26 cellular contexts compared by ENCODE assay signal in genomic region chr4:153252122-153252521, GRCh38. TPM values are rescaled to one million over a fixed set of nuclear protein-coding genes. Genes with fewer than 3 reads are reported as not detected.
A peak's percentile ranks its signal among the peaks of the same experiment; 100 is the strongest.
DNase-seq lines count a peak whose midpoint lies in the region; ATAC-seq, FAIRE-seq and TF ChIP-seq lines count a peak whose summit lies in the region.
"Had no signal": no experiment of that assay in that cellular context is flagged by ENCODE, and none has a peak within 500 bp of the region (broad histone marks: within the 10 kb centered on the region; RNA-seq: fewer than 3 reads in every experiment).

No MANE protein-coding gene starts in this region.

- CTCF ChIA-PET in activated naive CD4-positive, alpha-beta T cell treated with anti-CD3 and anti-CD28 coated beads for 36 hours (lab: Charles Lee) = interaction anchor here (0.5 to 1.3 kb wide), 6 partner anchors 17 to 397 kb away, joined by 3 to 7 read pairs (median 3); no protein-coding TSS in a partner anchor
- CTCF ChIA-PET in GM12878 (lab: Yijun Ruan, JAX) = interaction anchor here (0.8 to 1.3 kb wide), 3 partner anchors 10 to 65 kb away, joined by 3 read pairs; no protein-coding TSS in a partner anchor

- H3K27me3 Mint-ChIP-seq in activated naive CD4-positive, alpha-beta T cell treated with anti-CD3 and anti-CD28 coated beads for 36 hours (ENCODE audit: low read depth) = no peaks in the 10 kb centered on the region
- H3K27me3 Mint-ChIP-seq in activated T-helper 17 cell treated with anti-CD3 and anti-CD28 coated beads, Interleukin-2, amount 50 U/mL, for 72 hours = no peaks in the 10 kb centered on the region

- no peak overlapping the region for H3K4me3 Mint-ChIP-seq in activated naive CD4-positive, alpha-beta T cell treated with anti-CD3 and anti-CD28 coated beads for 36 hours
- no peak overlapping the region for H3K4me3 Mint-ChIP-seq in activated T-helper 17 cell treated with anti-CD3 and anti-CD28 coated beads, Interleukin-2, amount 50 U/mL, for 72 hours
- H3K4me3 Mint-ChIP-seq: activated CD4-positive, alpha-beta T cell treated with anti-CD3 and anti-CD28 coated beads, Interleukin-2, amount 10 ng/mL, durations not matched to agents 24 days and 14 days; GM23338; T-helper 1 cell treated with Interleukin-12 subunit alpha and Interleukin-12 subunit beta and Interleukin-4 antibody, amounts not matched to agents 30 μg/mL and 1 μg/mL, for 36 hours had no signal

- no peak for TF ChIP-seq RAD21 in GM12878 (IDR thresholded peaks at IDR 0.05; ENCODE audit: insufficient read depth, low read depth, low read length)

- no peak; a peak in 1 of 4 replicates for TF ChIP-seq EP300 in GM12878 (IDR thresholded peaks at IDR 0.05; ENCODE audit: borderline replicate concordance in 1 of 2, control insufficient read depth in 1 of 2, low read depth in 2 of 2, low read length in 2 of 2)

- SMC1A ChIA-PET in GM12878 (lab: Charles Lee; ENCODE audit: uncharacterized antibody, unreplicated experiment) = interaction anchor here (1.1 kb wide), 1 partner anchor 11 kb away, joined by 3 read pairs; no protein-coding TSS in a partner anchor

- no peak overlapping the region for H3K4me2 ChIP-seq in GM12878 (ENCODE audit: control insufficient read depth, insufficient read depth)
- H3K4me2 ChIP-seq: GM23338, KMS-11, PC-9, smooth muscle cell had no signal

- H3K27me3 ChIP-seq in GM12878 (replicated peaks in 1 of 2; ENCODE audit: control insufficient read depth in 2 of 2, insufficient read depth in 2 of 2, low read length in 1 of 2) = no peaks in the 10 kb centered on the region; a peak in 1 of 4 replicates
- H3K27me3 ChIP-seq: heart left ventricle, SJSA1 had no signal

- H3K79me2 ChIP-seq in GM12878 (ENCODE audit: control insufficient read depth, insufficient read depth, low read length) = no peaks in the 10 kb centered on the region

- ATAC-seq in HG02938 (IDR thresholded peaks at IDR 0.05; ENCODE audit: unreplicated experiment) (peak; percentile 30), GM12878 (peak; percentile 51), Right ventricle myocardium superior (ENCODE audit: poor library complexity) (no peak), GM19452 (IDR thresholded peaks at IDR 0.05; ENCODE audit: unreplicated experiment) (no peak)
- ATAC-seq in activated T-helper 17 cell treated with anti-CD3 and anti-CD28 coated beads, Interleukin-2, amount 50 U/mL, for 72 hours (replicated peaks) = no peak
- ATAC-seq: GM23338; heart left ventricle; left cardiac atrium; stimulated activated naive CD8-positive, alpha-beta T cell treated with anti-CD3 and anti-CD28 coated beads, Interleukin-15, Interleukin-2, amounts not matched to agents 100 U/mL and 50 U/mL, for 24 hours had no signal

- TF ChIP-seq CTCF in GM12878 (IDR thresholded peaks at IDR 0.05 in 2 of 3, conservative IDR thresholded peaks at IDR 0.05 in 1 of 3; ENCODE audit: control insufficient read depth in 2 of 3, extremely low read depth in 1 of 3, insufficient read depth in 1 of 3, low read depth in 3 of 3, low read length in 3 of 3) = no peak

- no peaks in the 10 kb centered on the region for H3K36me3 ChIP-seq in GM12878 (ENCODE audit: control insufficient read depth in 2 of 2, insufficient read depth in 2 of 2, low read length in 1 of 2)
- H3K36me3 ChIP-seq: heart left ventricle, SJSA1 had no signal

- no peak for TF ChIP-seq POLR2A in GM12878 (IDR thresholded peaks at IDR 0.05; ENCODE audit: low read depth, low read length)

- intact Hi-C loops in activated naive CD4-positive, alpha-beta T cell treated with anti-CD3 and anti-CD28 coated beads for 36 hours (cut with micrococcal nuclease) = no loop called here
- intact Hi-C loops in GM12878 (cut with micrococcal nuclease; ENCODE audit: unreplicated experiment) = no loop called here
- intact Hi-C loops in Right ventricle myocardium superior (cut with DNase I) = no loop called here

- H3K4me3 ChIP-seq in GM12878 = no peak overlapping the region
- H3K4me3 ChIP-seq: GM23338, heart left ventricle, PC-9, SJSA1, smooth muscle cell had no signal

- H2AFZ ChIP-seq in GM12878 (ENCODE audit: control insufficient read depth, low read depth, low read length) = no peak overlapping the region
- H2AFZ ChIP-seq: GM23338, PC-9 had no signal

- BruUV-seq in GM12878 (replicated peaks; lab: Mats Ljungman, UMichigan) = no TSS peak

- H3K9ac ChIP-seq in GM12878 (ENCODE audit: control insufficient read depth, insufficient read depth, low read length) = no peak overlapping the region
- H3K9ac ChIP-seq: KMS-11 had no signal

- H4K20me1 ChIP-seq in GM12878 (ENCODE audit: control insufficient read depth, insufficient read depth) = no peaks in the 10 kb centered on the region

- H3K27ac Mint-ChIP-seq in activated naive CD4-positive, alpha-beta T cell treated with anti-CD3 and anti-CD28 coated beads for 36 hours = no peak overlapping the region
- no peak overlapping the region for H3K27ac Mint-ChIP-seq in activated T-helper 17 cell treated with anti-CD3 and anti-CD28 coated beads, Interleukin-2, amount 50 U/mL, for 72 hours
- H3K27ac Mint-ChIP-seq: activated CD4-positive, alpha-beta T cell treated with anti-CD3 and anti-CD28 coated beads, Interleukin-2, amount 10 ng/mL, durations not matched to agents 24 days and 14 days; activated T-helper 2 cell treated with anti-CD3 and anti-CD28 coated beads, Interferon-gamma antibody, Interleukin-2, Interleukin-4, amounts not matched to agents 10 μg/mL and 5 μg/mL and 100 μg/mL, durations not matched to agents 14 hours and 24 hours and 36 hours; GM23338; T-helper 1 cell treated with Interleukin-12 subunit alpha and Interleukin-12 subunit beta and Interleukin-4 antibody, amounts not matched to agents 30 μg/mL and 1 μg/mL, for 36 hours had no signal

- WGBS in GM12878 (ENCODE audit: insufficient coverage, insufficient replicate concordance, low lambda C conversion rate, missing lambda C conversion rate) = 20% methylated on average over 3 of the region's 3 CpGs

- no peaks in the 10 kb centered on the region for H3K9me3 Mint-ChIP-seq in activated naive CD4-positive, alpha-beta T cell treated with anti-CD3 and anti-CD28 coated beads for 36 hours
- no peaks in the 10 kb centered on the region for H3K9me3 Mint-ChIP-seq in activated T-helper 17 cell treated with anti-CD3 and anti-CD28 coated beads, Interleukin-2, amount 50 U/mL, for 72 hours
- H3K9me3 Mint-ChIP-seq: activated CD4-positive, alpha-beta T cell treated with anti-CD3 and anti-CD28 coated beads, Interleukin-2, amount 10 ng/mL, durations not matched to agents 24 days and 14 days; activated T-helper 2 cell treated with anti-CD3 and anti-CD28 coated beads, Interferon-gamma antibody, Interleukin-2, Interleukin-4, amounts not matched to agents 10 μg/mL and 5 μg/mL and 100 μg/mL, durations not matched to agents 14 hours and 24 hours and 36 hours; GM23338; T-helper 1 cell treated with Interleukin-12 subunit alpha and Interleukin-12 subunit beta and Interleukin-4 antibody, amounts not matched to agents 30 μg/mL and 1 μg/mL, for 36 hours had no signal

- no peak overlapping the region for H3K27ac ChIP-seq in GM12878 (ENCODE audit: control insufficient read depth, insufficient read depth)
- H3K27ac ChIP-seq: heart left ventricle, KMS-11, PC-9, SJSA1 had no signal

- no peaks in the 10 kb centered on the region for H3K36me3 Mint-ChIP-seq in activated naive CD4-positive, alpha-beta T cell treated with anti-CD3 and anti-CD28 coated beads for 36 hours (ENCODE audit: low read depth)
- H3K36me3 Mint-ChIP-seq in activated T-helper 17 cell treated with anti-CD3 and anti-CD28 coated beads, Interleukin-2, amount 50 U/mL, for 72 hours (ENCODE audit: low read depth) = no peaks in the 10 kb centered on the region

- peaks cover 27% of the 10 kb centered on the region for H3K4me1 Mint-ChIP-seq in activated naive CD4-positive, alpha-beta T cell treated with anti-CD3 and anti-CD28 coated beads for 36 hours (ENCODE audit: low read depth)
- peaks cover 8% of the 10 kb centered on the region for H3K4me1 Mint-ChIP-seq in activated T-helper 17 cell treated with anti-CD3 and anti-CD28 coated beads, Interleukin-2, amount 50 U/mL, for 72 hours

- RAD21 ChIA-PET in GM12878 (lab: Charles Lee; ENCODE audit: unreplicated experiment) = interaction anchor here (0.6 kb wide), 1 partner anchor 66 kb away, joined by 3 read pairs; no protein-coding TSS in a partner anchor

- peaks cover 11% of the 10 kb centered on the region for H3K4me1 ChIP-seq in GM12878 (ENCODE audit: control insufficient read depth, insufficient read depth, low read length)

- POLR2A ChIA-PET in GM12878 (lab: Charles Lee) = no interaction called here

- no peak for FAIRE-seq in GM12878 (lab: Jason Lieb, UNC)

- peak; percentile 35 for DNase-seq in activated naive CD4-positive, alpha-beta T cell treated with anti-CD3 and anti-CD28 coated beads for 36 hours
- DNase-seq in activated naive CD4-positive, alpha-beta T cell treated with Interleukin-2 at 50 U/mL for 16 hours = no peak
- DNase-seq in GM12878 (ENCODE audit: low read depth, low spot score) (peak; percentile 19), Right ventricle myocardium superior (no peak), medulla oblongata (ENCODE audit: extremely low spot score) (no peak)
- DNase-seq: 8988T; activated CD4-positive, alpha-beta T cell treated with anti-CD3 and anti-CD28 coated beads, Interleukin-2, amount 10 ng/mL, durations not matched to agents 24 days and 14 days; GF-D8; heart left ventricle; left cardiac atrium; mesendoderm; MV-4-11; NCI-H187; NCI-H2227 treated with DMSO at 0.1 percent for 48 hours; PC-9; retina; stimulated activated naive CD8-positive, alpha-beta T cell treated with anti-CD3 and anti-CD28 coated beads, Interleukin-15, Interleukin-2, amounts not matched to agents 100 U/mL and 50 U/mL, for 24 hours had no signal

- in situ Hi-C loops in GM12878 (cut with MboI) = no loop called here

- no peaks in the 10 kb centered on the region for H3K9me3 ChIP-seq in GM12878 (replicated peaks; ENCODE audit: control insufficient read depth, insufficient read depth, low read length)
- H3K9me3 ChIP-seq: heart left ventricle, SJSA1 had no signal

RNA-seq across cellular contexts. Expression of gene TRIM2, which starts 47.9 kb away (rescaled TPM):
- total RNA-seq in activated naive CD4-positive, alpha-beta T cell treated with anti-CD3 and anti-CD28 coated beads for 36 hours = 1 to 10 TPM; 3.8 to 4.2 TPM
- 0.29 and 1.3 TPM in 2 replicates for total RNA-seq in GM12878 (2013; cell fraction: nucleolus; rRNA removed)
- total RNA-seq in GM12878 (2014; rRNA removed) = 0.06 and 0.11 TPM in 2 replicates
- total RNA-seq in GM12878 (2014; rRNA removed; fragmentation: Illumina TruSeq; extraction: Trizol) = 0.13 TPM in 1 of 2 replicates, not detected in the other
- total RNA-seq in GM12878 (2021) = 0.15 and 0.16 TPM in 2 replicates
- polyA plus RNA-seq in GM12878 (2011; ENCODE audit: low read depth) = 0.24 TPM
- polyA plus RNA-seq in GM12878 (2011; rRNA removed) = 0.16 and 0.18 TPM in 2 replicates
- polyA plus RNA-seq in GM12878 (2011; cell fraction: cytosol; rRNA removed) = 0.08 and 0.15 TPM in 2 replicates
- polyA plus RNA-seq in GM12878 (2011; cell fraction: nucleus; rRNA removed) = 0.06 and 0.58 TPM in 2 replicates
- polyA plus RNA-seq in GM12878 (2012) = 0.48 and 0.51 TPM in 2 replicates
- 0.07 TPM in 1 of 2 replicates, not detected in the other for polyA plus RNA-seq in GM12878 (2014; fragmentation: Illumina TruSeq; extraction: Trizol)
- under 1 TPM in 1 of 2 experiments, not detected in 1; 0.18 TPM for polyA plus RNA-seq in GM12878 (2014; fragmentation: Nextera tagmentation; extraction: Ambion mirVana)
- not detected in 2 replicates for polyA plus RNA-seq in GM12878 (2014; rRNA removed)
- under 1 TPM in 1 of 2 experiments, not detected in 1; 0.19 TPM for polyA plus RNA-seq in GM12878 (2016; fragmentation: Nextera tagmentation; extraction: Ambion mirVana)
- 0.36 TPM in 1 of 2 replicates, not detected in the other for polyA minus RNA-seq in GM12878 (2011; rRNA and poly(A)+ RNA removed)
- polyA minus RNA-seq in GM12878 (2011; cell fraction: cytosol; rRNA and poly(A)+ RNA removed) = not detected in 2 replicates
- 0.19 and 0.24 TPM in 2 replicates for polyA minus RNA-seq in GM12878 (2011; cell fraction: nucleus; rRNA and poly(A)+ RNA removed)
- 1 to 10 TPM; 1.0 to 1.6 TPM for total RNA-seq in activated T-helper 17 cell treated with anti-CD3 and anti-CD28 coated beads, Interleukin-2, amount 50 U/mL, for 72 hours
- total RNA-seq in Right ventricle myocardium superior = 15.3 TPM
- total RNA-seq: activated CD4-positive, alpha-beta T cell treated with anti-CD3 and anti-CD28 coated beads, Interleukin-2, amount 10 ng/mL, durations not matched to agents 24 days and 14 days had no signal

Comparison
In these comparisons a context has a peak if more than half of its experiments do, and no peak if none do; other contexts are left out.
1. DNase-seq: peak in activated naive CD4-positive, alpha-beta T cell treated with anti-CD3 and anti-CD28 coated beads for 36 hours (single experiment) and GM12878 (single experiment); none in activated naive CD4-positive, alpha-beta T cell treated with Interleukin-2 at 50 U/mL for 16 hours (single experiment), Right ventricle myocardium superior (single experiment) and medulla oblongata (single experiment).
2. ATAC-seq: peak in HG02938 (single experiment) and GM12878 (single experiment); none in activated T-helper 17 cell treated with anti-CD3 and anti-CD28 coated beads, Interleukin-2, amount 50 U/mL, for 72 hours (single experiment), Right ventricle myocardium superior (single experiment) and GM19452 (single experiment).